ENCODE assay signal across 20 cellular contexts in the genomic region with DNA sequence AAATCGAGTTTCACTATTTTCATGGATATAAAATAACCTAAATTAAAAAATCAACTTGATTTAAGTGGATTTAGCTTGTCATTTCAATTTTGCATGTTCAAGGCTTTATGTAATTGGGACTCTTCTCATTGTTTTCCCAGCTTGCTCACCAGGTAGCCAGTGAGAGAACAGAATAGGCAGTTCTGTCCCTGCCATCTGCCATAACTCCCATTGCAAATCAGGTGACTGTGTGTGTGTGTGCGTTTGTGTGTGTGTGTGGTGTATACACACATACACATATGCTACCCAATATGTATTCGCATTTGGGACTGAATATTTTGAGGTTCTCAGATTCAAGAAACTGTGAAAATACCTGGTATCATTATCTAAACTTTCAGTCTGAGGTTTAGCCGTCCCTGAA.
DNase-seq lines count a peak whose midpoint lies in the region; ATAC-seq, FAIRE-seq and TF ChIP-seq lines count a peak whose summit lies in the region.
"Had no signal": no experiment of that assay in that cellular context is flagged by ENCODE, and none has a peak within 500 bp of the region (broad histone marks: within the 10 kb centered on the region; RNA-seq: fewer than 3 reads in every experiment).

No MANE protein-coding gene starts in this region.

- H3K27me3 ChIP-seq in IMR-90 (ENCODE audit: control insufficient read depth, insufficient read depth, low read length) (no peaks in the 10 kb centered on the region), H1 (replicated peaks in 1 of 4; ENCODE audit: control insufficient read depth in 3 of 4, extremely low read depth in 1 of 4, insufficient read depth in 3 of 4, low read length in 3 of 4) (no peaks in the 10 kb centered on the region), H7 (ENCODE audit: control insufficient read depth, insufficient read depth, low read length) (no peaks in the 10 kb centered on the region)
- H3K27me3 ChIP-seq: BLaER1 had no signal

- H3K4me3 ChIP-seq in IMR-90 (ENCODE audit: insufficient read depth, low read depth, low read length) (no peak overlapping the region), H1 (ENCODE audit: extremely low read depth in 1 of 4, insufficient read depth in 2 of 4, low read depth in 3 of 4, low read length in 4 of 4) (no peak overlapping the region), H7 (ENCODE audit: insufficient read depth, low read depth, low read length) (no peak overlapping the region)
- H3K4me3 ChIP-seq: BLaER1, GM23338 had no signal

- H2BK12ac ChIP-seq in H1 (ENCODE audit: low read depth, low read length): no peak overlapping the region

- H3K14ac ChIP-seq in IMR-90 (replicated peaks; ENCODE audit: low read depth, low read length): no peak overlapping the region
- H3K14ac ChIP-seq in H1 (ENCODE audit: insufficient read length): no peak overlapping the region

- dilution Hi-C loops in IMR-90 (cut with HindIII; ENCODE audit: low sequenced_read_pairs, unreplicated experiment): no loop called here

- in situ Hi-C loops in IMR-90 (cut with MboI; ENCODE audit: low sequenced_read_pairs): no loop called here

- H3K4me2 ChIP-seq in IMR-90 (ENCODE audit: low read depth, low read length) (no peak overlapping the region), H1 (ENCODE audit: insufficient read depth in 1 of 2, low read depth in 2 of 2, low read length in 2 of 2) (no peak overlapping the region)
- H3K4me2 ChIP-seq: BLaER1, GM23338 had no signal

- H3K79me1 ChIP-seq in IMR-90 (ENCODE audit: low read depth in 1 of 2, low read length in 2 of 2) (no peaks in the 10 kb centered on the region), H1 (ENCODE audit: low read depth, low read length) (no peaks in the 10 kb centered on the region)

- no CpG with 5 or more reads among the region's 4 CpGs for WGBS in IMR-90 (ENCODE audit: extremely low coverage in 2 of 2, insufficient read length in 1 of 2), 2 experiments
- WGBS in H1 (ENCODE audit: extremely low coverage in 1 of 2, insufficient coverage in 1 of 2, insufficient read length in 1 of 2, insufficient replicate concordance in 2 of 2, low coverage in 1 of 2, low lambda C conversion rate in 2 of 2, missing lambda C conversion rate in 1 of 2), 2 experiments: 79% methylated on average over 4 of the region's 4 CpGs; no CpG with 5 or more reads in 1 of the 2 experiments

- no peak overlapping the region for H3K27ac ChIP-seq in IMR-90 (ENCODE audit: insufficient read depth, low read length)
- H3K27ac ChIP-seq in H1 (ENCODE audit: low read depth, low read length): no peak overlapping the region
- H3K27ac ChIP-seq: BLaER1, C4-2B had no signal

- TF ChIP-seq RAD21 in IMR-90 (IDR thresholded peaks at IDR 0.05; ENCODE audit: low read length) (no peak), H1 (IDR thresholded peaks at IDR 0.05 in 1 of 2, conservative IDR thresholded peaks at IDR 0.05 in 1 of 2; ENCODE audit: low read depth in 2 of 2, low read length in 2 of 2) (no peak)

- intact Hi-C loops in IMR-90 (cut with micrococcal nuclease): no loop called here

- H3K36me3 ChIP-seq in IMR-90 (ENCODE audit: control insufficient read depth, insufficient read depth, low read length): no peaks in the 10 kb centered on the region
- H3K36me3 ChIP-seq in H1 (ENCODE audit: control insufficient read depth in 2 of 4, insufficient read depth in 4 of 4, low read length in 3 of 4): no peaks in the 10 kb centered on the region
- H3K36me3 ChIP-seq in H7 (replicated peaks; ENCODE audit: control insufficient read depth, insufficient read depth, low read length): no peaks in the 10 kb centered on the region
- H3K36me3 ChIP-seq: BLaER1 had no signal

- H2BK20ac ChIP-seq in IMR-90 (ENCODE audit: low read depth, low read length) (0 out of 2 replicates have a peak overlapping the region, but pooled peaks have one; percentile 5), H1 (ENCODE audit: low read length) (no peak overlapping the region)

- TF ChIP-seq POLR2A in IMR-90 (IDR thresholded peaks at IDR 0.05; ENCODE audit: low read depth, low read length): no peak
- no peak for TF ChIP-seq POLR2A in H1 (IDR thresholded peaks at IDR 0.05; ENCODE audit: control extremely low read depth in 1 of 2, low read depth in 2 of 2, low read length in 2 of 2)

- H4K8ac ChIP-seq in IMR-90 (ENCODE audit: low read depth in 2 of 2, low read length in 2 of 2) (no peak overlapping the region), H1 (ENCODE audit: extremely low read depth, insufficient read depth, low read length) (no peak overlapping the region)

- H4K20me1 ChIP-seq in IMR-90 (ENCODE audit: insufficient read depth, low read length) (no peaks in the 10 kb centered on the region), H1 (replicated peaks in 1 of 2; ENCODE audit: control insufficient read depth in 1 of 2, insufficient read depth in 2 of 2, low read length in 2 of 2) (no peaks in the 10 kb centered on the region)
- H4K20me1 ChIP-seq: BLaER1 had no signal

- CTCF ChIA-PET in IMR-90 (lab: Yijun Ruan, JAX) (no interaction called here), H1 (lab: Charles Lee; ENCODE audit: partially characterized antibody) (no interaction called here)

- H2AK9ac ChIP-seq in IMR-90 (replicated peaks; ENCODE audit: low read depth, low read length, poor library complexity): no peak overlapping the region

- H2AK5ac ChIP-seq in IMR-90 (ENCODE audit: low read depth, low read length) (0 out of 2 replicates have a peak overlapping the region, but pooled peaks have one; percentile 61), H1 (ENCODE audit: low read depth, low read length) (no peak overlapping the region)

- no peaks in the 10 kb centered on the region for H3K79me2 ChIP-seq in H1 (ENCODE audit: control insufficient read depth in 1 of 2, insufficient read depth in 2 of 2, low read length in 2 of 2)

- H4K91ac ChIP-seq in IMR-90 (ENCODE audit: insufficient read depth, low read depth, low read length) (no peak overlapping the region), H1 (replicated peaks; ENCODE audit: insufficient read length, low read length) (no peak overlapping the region)

- H3K23ac ChIP-seq in IMR-90 (ENCODE audit: low read depth, low read length): no peak overlapping the region
- no peak overlapping the region for H3K23ac ChIP-seq in H1 (ENCODE audit: insufficient read length)

- H3K18ac ChIP-seq in IMR-90 (ENCODE audit: low read depth, low read length) (no peak overlapping the region), H1 (ENCODE audit: extremely low read depth, low read length) (no peak overlapping the region)

- H3K56ac ChIP-seq in IMR-90 (ENCODE audit: extremely low read depth, insufficient read depth, low read length): no peak overlapping the region
- H3K56ac ChIP-seq in H1 (replicated peaks; ENCODE audit: insufficient read length, low read depth, low read length): peak overlapping the region; percentile 49

- no peaks in the 10 kb centered on the region for H3K23me2 ChIP-seq in H1 (ENCODE audit: low read depth, low read length)

- H2BK120ac ChIP-seq in IMR-90 (ENCODE audit: low read depth, low read length): peak overlapping the region; percentile 79
- no peak overlapping the region for H2BK120ac ChIP-seq in H1 (replicated peaks; ENCODE audit: low read depth, low read length)

- H3K9me3 ChIP-seq in IMR-90 (ENCODE audit: control insufficient read depth, insufficient read depth, low read length) (no peaks in the 10 kb centered on the region), H1 (ENCODE audit: insufficient read depth in 2 of 2, low read depth in 1 of 2, low read length in 1 of 2) (peaks cover 0 to 4% of the 10 kb centered on the region in 2 experiments; a peak in 1 of 4 replicates)
- H3K9me3 ChIP-seq: BLaER1, Caco-2 had no signal

- H2BK5ac ChIP-seq in IMR-90 (ENCODE audit: low read depth, low read length, poor library complexity, severe bottlenecking): no peak overlapping the region
- no peak overlapping the region for H2BK5ac ChIP-seq in H1 (ENCODE audit: low read depth, low read length)

- TF ChIP-seq EP300 in H1 (IDR thresholded peaks at IDR 0.05; ENCODE audit: borderline replicate concordance in 1 of 2, low read depth in 2 of 2, low read length in 2 of 2): no peak

- DNase-seq in Ammon's horn (ENCODE audit: low spot score): peak; percentile 22
- no peak for DNase-seq in IMR-90
- peak; percentile 3 for DNase-seq in NCI-H69 (lab: John Stamatoyannopoulos, UW)
- DNase-seq in H1 (ENCODE audit: low read depth in 1 of 2, low spot score in 2 of 2): no peak
- no peak for DNase-seq in superior temporal gyrus (ENCODE audit: extremely low spot score)
- DNase-seq in NCI-H2081 (lab: John Stamatoyannopoulos, UW): no peak
- DNase-seq in H7: no peak
- DNase-seq: Caco-2; CD4-positive, CD25-positive, alpha-beta regulatory T cell; CD8-positive, alpha-beta T cell; DMS153; DND-41 had no signal

- H3K9ac ChIP-seq in IMR-90 (ENCODE audit: low read depth, low read length): no peak overlapping the region
- H3K9ac ChIP-seq in H1 (replicated peaks in 1 of 4; ENCODE audit: extremely low read depth in 1 of 4, low read depth in 3 of 4, low read length in 3 of 4): no peak overlapping the region
- H3K9ac ChIP-seq: BLaER1 had no signal

- H4K5ac ChIP-seq in IMR-90 (ENCODE audit: low read depth, low read length) (no peak overlapping the region), H1 (ENCODE audit: insufficient read length, low read depth, low read length) (no peak overlapping the region)

- no TSS peak for BruUV-seq in IMR-90 (replicated peaks; lab: Mats Ljungman, UMichigan)

- H3K4me1 ChIP-seq in IMR-90 (ENCODE audit: control insufficient read depth, insufficient read depth, low read length) (peaks cover 4% of the 10 kb centered on the region), H1 (replicated peaks in 1 of 4; ENCODE audit: control insufficient read depth in 3 of 4, insufficient read depth in 4 of 4, low read length in 3 of 4) (no peaks in the 10 kb centered on the region)
- H3K4me1 ChIP-seq: BLaER1, Caco-2 had no signal

- H3K4ac ChIP-seq in IMR-90 (ENCODE audit: low read depth, low read length) (no peak overlapping the region; the same call in 1 of the 2 replicates), H1 (replicated peaks; ENCODE audit: insufficient read length, low read depth, low read length) (no peak overlapping the region)

- ATAC-seq in IMR-90 (ENCODE audit: low read depth): no peak
- no peak for ATAC-seq in GM19328 (IDR thresholded peaks at IDR 0.05; ENCODE audit: unreplicated experiment)
- ATAC-seq: CD8-positive, alpha-beta T cell; GM23338; HCT116 had no signal

- no peak for FAIRE-seq in H1 (lab: Jason Lieb, UNC)
- FAIRE-seq: G401.6, GM12892, H54 had no signal

- H2AFZ ChIP-seq in IMR-90 (replicated peaks; ENCODE audit: low read length, poor library complexity) (no peak overlapping the region), H1 (ENCODE audit: low read length) (no peak overlapping the region)
- H2AFZ ChIP-seq: GM23338 had no signal

- TF ChIP-seq CTCF in IMR-90 (conservative IDR thresholded peaks at IDR 0.05; ENCODE audit: low read depth, low read length) (no peak), H1 (IDR thresholded peaks at IDR 0.05; ENCODE audit: control extremely low read depth in 1 of 3, insufficient read depth in 1 of 3, low read depth in 1 of 3, low read length in 3 of 3) (no peak)

- H2BK15ac ChIP-seq in IMR-90 (ENCODE audit: low read depth, low read length) (0 out of 3 replicates have a peak overlapping the region, but pooled peaks have one; percentile 48), H1 (ENCODE audit: low read length) (no peak overlapping the region)

- POLR2A ChIA-PET in IMR-90 (lab: Charles Lee; ENCODE audit: unreplicated experiment) (no interaction called here), H1 (lab: Charles Lee; ENCODE audit: partially characterized antibody) (no interaction called here)

- no peaks in the 10 kb centered on the region for H3K9me1 ChIP-seq in IMR-90 (ENCODE audit: insufficient read depth, low read length)

Comparison
In these comparisons a context has a peak if more than half of its experiments do, and no peak if none do; other contexts are left out.
1. DNase-seq: peak in Ammon's horn (single experiment) and NCI-H69 (single experiment); none in IMR-90 (single experiment), H1 (0 of 2), superior temporal gyrus (single experiment), NCI-H2081 (0 of 2) and H7 (single experiment).